8 cellular contexts compared by ENCODE assay signal in genomic region chr9:136766410-136767120, GRCh38. TPM values are rescaled to one million over a fixed set of nuclear protein-coding genes. Genes with fewer than 3 reads are reported as not detected.
DNase-seq lines count a peak whose midpoint lies in the region; ATAC-seq and TF ChIP-seq lines count a peak whose summit lies in the region.
"Not testable (repeated sequence)": the region's sequence is repeated elsewhere in the genome, so short reads cannot be mapped to it uniquely, and the experiment has no call there.
"Had no signal": no experiment of that assay in that cellular context is flagged by ENCODE, and none has a peak within 500 bp of the region (broad histone marks: within the 10 kb centered on the region; RNA-seq: fewer than 3 reads in every experiment).

No MANE protein-coding gene starts in this region.

- not testable (repeated sequence) for H3K9me3 ChIP-seq in HCT116 (ENCODE audit: control insufficient read depth in 1 of 2, insufficient read depth in 1 of 2, low read depth in 1 of 2, low read length in 2 of 2)

- TF ChIP-seq POLR2A in HCT116 (IDR thresholded peaks at IDR 0.05; ENCODE audit: borderline replicate concordance, extremely low read depth, insufficient read depth, insufficient read length): not testable (repeated sequence)

- H3K27ac ChIP-seq in HCT116 (ENCODE audit: low read depth, low read length): not testable (repeated sequence)

- peaks cover 14% of the 10 kb centered on the region for H3K27me3 Mint-ChIP-seq in activated CD4-positive, alpha-beta memory T cell treated with anti-CD3 and anti-CD28 coated beads for 36 hours
- not testable (repeated sequence) for H3K27me3 Mint-ChIP-seq in endothelial cell (ENCODE audit: unreplicated experiment)
- peaks cover 17% of the 10 kb centered on the region for H3K27me3 Mint-ChIP-seq in nephron (ENCODE audit: low read depth)

- not testable (repeated sequence) for ATAC-seq in HCT116

- H3K4me1 ChIP-seq in HCT116 (ENCODE audit: control insufficient read depth in 1 of 2, insufficient read depth in 2 of 2, low read length in 2 of 2): peaks cover 8 to 22% of the 10 kb centered on the region in 2 experiments; a peak in 3 of 4 replicates

- POLR2A ChIA-PET in HCT116 (lab: Charles Lee); activated CD4-positive, alpha-beta memory T cell treated with anti-CD3 and anti-CD28 coated beads for 36 hours (lab: Charles Lee): not testable (repeated sequence)

- intact Hi-C loops in HCT116 (cut with micrococcal nuclease): not testable (repeated sequence)
- intact Hi-C loops in activated CD4-positive, alpha-beta memory T cell treated with anti-CD3 and anti-CD28 coated beads for 36 hours (cut with micrococcal nuclease): loop anchor here (1.0 to 2.0 kb wide), 2 partner anchors 16 to 18 kb away; no protein-coding TSS in a partner anchor

- RAD21 ChIA-PET in HCT116 (lab: Charles Lee; ENCODE audit: low non-redundant PET in 1 of 2, low total read pairs in 2 of 2, uncharacterized antibody in 2 of 2, unreplicated experiment in 2 of 2): not testable (repeated sequence)

- H3K27me3 ChIP-seq in HCT116 (ENCODE audit: insufficient read depth, low read length): not testable (repeated sequence)

- CTCF ChIA-PET in HCT116 (lab: Charles Lee): interaction anchor here (1.2 to 1.7 kb wide), 2 partner anchors 11 to 26 kb away, joined by 3 to 4 read pairs; no protein-coding TSS in a partner anchor
- CTCF ChIA-PET in activated CD4-positive, alpha-beta memory T cell treated with anti-CD3 and anti-CD28 coated beads for 36 hours (lab: Charles Lee): interaction anchor here (0.8 to 2.0 kb wide), 7 partner anchors 12 to 470 kb away, joined by 3 to 13 read pairs (median 5); no protein-coding TSS in a partner anchor

- not testable (repeated sequence) for H4K20me1 ChIP-seq in HCT116 (ENCODE audit: insufficient read depth)

- not testable (repeated sequence) for H3K36me3 ChIP-seq in HCT116 (ENCODE audit: control insufficient read depth in 1 of 2, insufficient read depth in 2 of 2, low read length in 2 of 2)

- DNase-seq in A172 (ENCODE audit: low spot score): peak; percentile 88
- not testable (repeated sequence) for DNase-seq in HCT116 (ENCODE audit: low read depth, low spot score); endothelial cell (ENCODE audit: low spot score)
- DNase-seq in NCI-H748 (lab: John Stamatoyannopoulos, UW; ENCODE audit: unreplicated experiment): peak; percentile 77
- DNase-seq in activated CD4-positive, alpha-beta memory T cell treated with anti-CD3 and anti-CD28 coated beads for 36 hours: peak; percentile 84

- H3K9me3 Mint-ChIP-seq in activated CD4-positive, alpha-beta memory T cell treated with anti-CD3 and anti-CD28 coated beads for 36 hours; endothelial cell (ENCODE audit: unreplicated experiment); nephron: not testable (repeated sequence)

- H3K9me2 ChIP-seq in HCT116 (ENCODE audit: insufficient read depth): not testable (repeated sequence)

- not testable (repeated sequence) for H3K79me2 ChIP-seq in HCT116 (ENCODE audit: insufficient read depth, low read length)

- not testable (repeated sequence) for H3K4me2 ChIP-seq in HCT116 (ENCODE audit: low read length)

- H3K4me3 ChIP-seq in HCT116 (replicated peaks in 1 of 2; ENCODE audit: low read depth in 1 of 2, low read length in 2 of 2): not testable (repeated sequence)

- TF ChIP-seq CTCF in HCT116 (IDR thresholded peaks at IDR 0.05 in 2 of 3, conservative IDR thresholded peaks at IDR 0.05 in 1 of 3; ENCODE audit: borderline replicate concordance in 1 of 3, insufficient read depth in 1 of 3, low read depth in 2 of 3, low read length in 2 of 3) (peak; percentile 15 to 24 (median 22); a peak in 4 of 6 replicates), nephron (IDR thresholded peaks at IDR 0.05; ENCODE audit: unreplicated experiment in 3 of 3) (peak; percentile 44 to 65 (median 59))
- not testable (repeated sequence) for TF ChIP-seq CTCF in endothelial cell (IDR thresholded peaks at IDR 0.05; ENCODE audit: unreplicated experiment)

- H3K36me3 Mint-ChIP-seq in activated CD4-positive, alpha-beta memory T cell treated with anti-CD3 and anti-CD28 coated beads for 36 hours; endothelial cell (ENCODE audit: low read depth, unreplicated experiment); nephron (ENCODE audit: low read depth): not testable (repeated sequence)

- not testable (repeated sequence) for BruUV-seq in HCT116 (replicated peaks; lab: Mats Ljungman, UMichigan)

- peaks cover 17% of the 10 kb centered on the region for H3K4me1 Mint-ChIP-seq in activated CD4-positive, alpha-beta memory T cell treated with anti-CD3 and anti-CD28 coated beads for 36 hours (ENCODE audit: low read depth)
- not testable (repeated sequence) for H3K4me1 Mint-ChIP-seq in endothelial cell (ENCODE audit: unreplicated experiment); nephron

- peak overlapping the region; percentile 73 for H3K27ac Mint-ChIP-seq in activated CD4-positive, alpha-beta memory T cell treated with anti-CD3 and anti-CD28 coated beads for 36 hours
- peak overlapping the region; percentile 52 for H3K27ac Mint-ChIP-seq in endothelial cell (ENCODE audit: unreplicated experiment)
- H3K27ac Mint-ChIP-seq in nephron: not testable (repeated sequence)

- H2AFZ ChIP-seq in HCT116 (ENCODE audit: low read depth, low read length, poor library complexity, severe bottlenecking): not testable (repeated sequence)

- not testable (repeated sequence) for H3K9ac ChIP-seq in HCT116 (ENCODE audit: low read length)

- TF ChIP-seq RAD21 in HCT116 (IDR thresholded peaks at IDR 0.05; ENCODE audit: low read depth): not testable (repeated sequence)

- H3K4me3 Mint-ChIP-seq in activated CD4-positive, alpha-beta memory T cell treated with anti-CD3 and anti-CD28 coated beads for 36 hours: peak overlapping the region; percentile 11
- not testable (repeated sequence) for H3K4me3 Mint-ChIP-seq in endothelial cell (ENCODE audit: unreplicated experiment)
- peak overlapping the region in 1 of 3 experiments; percentile 17 for H3K4me3 Mint-ChIP-seq in nephron

RNA-seq across cellular contexts. Expression of gene LCN15, which starts 2.2 kb away (rescaled TPM):
- total RNA-seq in A172 (2014; rRNA removed; shearing (Covaris generic)): not detected in 2 replicates
- total RNA-seq in HCT116 (2021; ENCODE audit: unreplicated experiment) (0.76 TPM), endothelial cell (ENCODE audit: unreplicated experiment) (0.49 TPM)
- 0.07 and 0.08 TPM in 2 replicates for polyA plus RNA-seq in HCT116 (2012)
- total RNA-seq in activated CD4-positive, alpha-beta memory T cell treated with anti-CD3 and anti-CD28 coated beads for 36 hours: not detected
- total RNA-seq: cerebellum; natural killer cell treated with Interleukin-12 subunit alpha and Interleukin-12 subunit beta and Interleukin-15 and Interleukin-18, amount 100 ng/mL, for 72 hours had no signal

RNA-seq across cellular contexts. Expression of gene LCN8, which starts 8.5 kb away (rescaled TPM):
- not detected in 2 replicates for total RNA-seq in A172 (2014; rRNA removed; shearing (Covaris generic))
- total RNA-seq in HCT116 (2021; ENCODE audit: unreplicated experiment): not detected
- not detected in 2 replicates for polyA plus RNA-seq in HCT116 (2012)
- not detected for total RNA-seq in activated CD4-positive, alpha-beta memory T cell treated with anti-CD3 and anti-CD28 coated beads for 36 hours
- total RNA-seq in endothelial cell (ENCODE audit: unreplicated experiment): not detected
- total RNA-seq: cerebellum; natural killer cell treated with Interleukin-12 subunit alpha and Interleukin-12 subunit beta and Interleukin-15 and Interleukin-18, amount 100 ng/mL, for 72 hours had no signal

RNA-seq across cellular contexts. Expression of gene LCN6, which starts 18.2 kb away (rescaled TPM):
- not detected in 2 replicates for total RNA-seq in A172 (2014; rRNA removed; shearing (Covaris generic))
- total RNA-seq in HCT116 (2021; ENCODE audit: unreplicated experiment) (not detected), endothelial cell (ENCODE audit: unreplicated experiment) (not detected)
- polyA plus RNA-seq in HCT116 (2012): not detected in 2 replicates
- total RNA-seq in activated CD4-positive, alpha-beta memory T cell treated with anti-CD3 and anti-CD28 coated beads for 36 hours: not detected
- total RNA-seq: cerebellum; natural killer cell treated with Interleukin-12 subunit alpha and Interleukin-12 subunit beta and Interleukin-15 and Interleukin-18, amount 100 ng/mL, for 72 hours had no signal

RNA-seq across cellular contexts. Expression of gene LCN10, which starts 23.8 kb away (rescaled TPM):
- total RNA-seq in A172 (2014; rRNA removed; shearing (Covaris generic)): not detected in 2 replicates
- total RNA-seq in HCT116 (2021; ENCODE audit: unreplicated experiment) (not detected), endothelial cell (ENCODE audit: unreplicated experiment) (not detected)
- polyA plus RNA-seq in HCT116 (2012): 0.07 TPM in 1 of 2 replicates, not detected in the other
- 1 to 10 TPM; 1.2 to 1.5 TPM for total RNA-seq in activated CD4-positive, alpha-beta memory T cell treated with anti-CD3 and anti-CD28 coated beads for 36 hours
- total RNA-seq: cerebellum had no signal

RNA-seq across cellular contexts. Expression of gene TMEM141, which starts 24.6 kb away (rescaled TPM):
- 74.4 and 101 TPM in 2 replicates for total RNA-seq in A172 (2014; rRNA removed; shearing (Covaris generic))
- total RNA-seq in HCT116 (2021; ENCODE audit: unreplicated experiment) (73.6 TPM), endothelial cell (ENCODE audit: unreplicated experiment) (73.0 TPM)
- polyA plus RNA-seq in HCT116 (2012): 85.5 and 93.7 TPM in 2 replicates
- total RNA-seq in activated CD4-positive, alpha-beta memory T cell treated with anti-CD3 and anti-CD28 coated beads for 36 hours: 10 to 100 TPM; 42.3 to 45.2 TPM
